ENCODE assay signal across 40 cellular contexts in genomic region chr9:137181680-137182079, GRCh38. TPM values are rescaled to one million over a fixed set of nuclear protein-coding genes. Genes with fewer than 3 reads are reported as not detected.
"Had no signal": no experiment of that assay in that cellular context is flagged by ENCODE, and none has a peak within 500 bp of the region (broad histone marks: within the 10 kb centered on the region; RNA-seq: fewer than 3 reads in every experiment).

No MANE protein-coding gene starts in this region.

- H3K27ac Mint-ChIP-seq: activated CD4-positive, alpha-beta memory T cell treated with anti-CD3 and anti-CD28 coated beads for 36 hours; activated CD4-positive, alpha-beta T cell treated with anti-CD3 and anti-CD28 coated beads for 36 hours; activated CD4-positive, alpha-beta T cell treated with anti-CD3 and anti-CD28 coated beads, Interleukin-2, amount 10 ng/mL, durations not matched to agents 24 days and 14 days; activated CD8-positive, alpha-beta memory T cell treated with anti-CD3 and anti-CD28 coated beads, Interleukin-2, amount 10 ng/mL, durations not matched to agents 7 days and 5 days; activated CD8-positive, alpha-beta T cell treated with anti-CD3 and anti-CD28 coated beads, Interleukin-2, amount 10 ng/mL, durations not matched to agents 7 days and 5 days; activated naive CD4-positive, alpha-beta T cell treated with anti-CD3 and anti-CD28 coated beads for 36 hours; activated naive CD4-positive, alpha-beta T cell treated with anti-CD3 and anti-CD28 coated beads, Interleukin-2, amount 50 U/mL, for 24 hours; activated naive CD8-positive, alpha-beta T cell treated with anti-CD3 and anti-CD28 coated beads for 36 hours; activated naive CD8-positive, alpha-beta T cell treated with anti-CD3 and anti-CD28 coated beads, Interleukin-2, amount 50 U/mL, for 24 hours; activated T-helper 1 cell treated with anti-CD3 and anti-CD28 coated beads, Interleukin-12 subunit alpha, Interleukin-12 subunit beta, Interleukin-2, Interleukin-4 antibody, amounts not matched to agents 30 ng/mL and 10 ng/mL and 1 ng/mL, durations not matched to agents 14 hours and 24 hours and 36 hours; activated T-helper 2 cell treated with anti-CD3 and anti-CD28 coated beads, Interferon-gamma antibody, Interleukin-2, Interleukin-4, amounts not matched to agents 10 μg/mL and 5 μg/mL and 100 μg/mL, durations not matched to agents 14 hours and 24 hours and 36 hours; brain; effector memory CD8-positive, alpha-beta T cell had no signal

- H3K27ac ChIP-seq: adrenal gland, ascending aorta, breast epithelium, cardiac muscle cell, coronary artery, epithelial cell of prostate, esophagus squamous epithelium had no signal

- H3K27me3 Mint-ChIP-seq: activated CD4-positive, alpha-beta memory T cell treated with anti-CD3 and anti-CD28 coated beads for 36 hours; activated CD4-positive, alpha-beta T cell treated with anti-CD3 and anti-CD28 coated beads for 36 hours; activated CD4-positive, alpha-beta T cell treated with anti-CD3 and anti-CD28 coated beads, Interleukin-2, amount 10 ng/mL, durations not matched to agents 24 days and 14 days; activated CD8-positive, alpha-beta memory T cell treated with anti-CD3 and anti-CD28 coated beads, Interleukin-2, amount 10 ng/mL, durations not matched to agents 7 days and 5 days; activated naive CD4-positive, alpha-beta T cell treated with anti-CD3 and anti-CD28 coated beads, Interleukin-2, amount 50 U/mL, for 24 hours; activated naive CD8-positive, alpha-beta T cell treated with anti-CD3 and anti-CD28 coated beads for 36 hours; activated naive CD8-positive, alpha-beta T cell treated with anti-CD3 and anti-CD28 coated beads, Interleukin-2, amount 50 U/mL, for 24 hours; brain; effector memory CD8-positive, alpha-beta T cell had no signal

- H3K36me3 Mint-ChIP-seq: activated naive CD4-positive, alpha-beta T cell treated with anti-CD3 and anti-CD28 coated beads, Interleukin-2, amount 50 U/mL, for 24 hours had no signal

- H3K4me3 Mint-ChIP-seq: activated CD4-positive, alpha-beta memory T cell treated with anti-CD3 and anti-CD28 coated beads for 36 hours; activated CD4-positive, alpha-beta T cell treated with anti-CD3 and anti-CD28 coated beads for 36 hours; activated CD4-positive, alpha-beta T cell treated with anti-CD3 and anti-CD28 coated beads, Interleukin-2, amount 10 ng/mL, durations not matched to agents 24 days and 14 days; activated CD8-positive, alpha-beta memory T cell treated with anti-CD3 and anti-CD28 coated beads, Interleukin-2, amount 10 ng/mL, durations not matched to agents 7 days and 5 days; activated CD8-positive, alpha-beta T cell treated with anti-CD3 and anti-CD28 coated beads, Interleukin-2, amount 10 ng/mL, durations not matched to agents 7 days and 5 days; activated naive CD4-positive, alpha-beta T cell treated with anti-CD3 and anti-CD28 coated beads for 36 hours; activated naive CD4-positive, alpha-beta T cell treated with anti-CD3 and anti-CD28 coated beads, Interleukin-2, amount 50 U/mL, for 24 hours; activated naive CD8-positive, alpha-beta T cell treated with anti-CD3 and anti-CD28 coated beads for 36 hours; activated naive CD8-positive, alpha-beta T cell treated with anti-CD3 and anti-CD28 coated beads, Interleukin-2, amount 50 U/mL, for 24 hours; activated T-helper 1 cell treated with anti-CD3 and anti-CD28 coated beads, Interleukin-12 subunit alpha, Interleukin-12 subunit beta, Interleukin-2, Interleukin-4 antibody, amounts not matched to agents 30 ng/mL and 10 ng/mL and 1 ng/mL, durations not matched to agents 14 hours and 24 hours and 36 hours; effector memory CD8-positive, alpha-beta T cell had no signal

- H3K9me3 Mint-ChIP-seq: activated CD4-positive, alpha-beta memory T cell treated with anti-CD3 and anti-CD28 coated beads for 36 hours; activated CD4-positive, alpha-beta T cell treated with anti-CD3 and anti-CD28 coated beads, Interleukin-2, amount 10 ng/mL, durations not matched to agents 24 days and 14 days; activated naive CD4-positive, alpha-beta T cell treated with anti-CD3 and anti-CD28 coated beads for 36 hours; activated naive CD4-positive, alpha-beta T cell treated with anti-CD3 and anti-CD28 coated beads, Interleukin-2, amount 50 U/mL, for 24 hours; activated naive CD8-positive, alpha-beta T cell treated with anti-CD3 and anti-CD28 coated beads for 36 hours; activated naive CD8-positive, alpha-beta T cell treated with anti-CD3 and anti-CD28 coated beads, Interleukin-2, amount 50 U/mL, for 24 hours; activated T-helper 1 cell treated with anti-CD3 and anti-CD28 coated beads, Interleukin-12 subunit alpha, Interleukin-12 subunit beta, Interleukin-2, Interleukin-4 antibody, amounts not matched to agents 30 ng/mL and 10 ng/mL and 1 ng/mL, durations not matched to agents 14 hours and 24 hours and 36 hours; activated T-helper 2 cell treated with anti-CD3 and anti-CD28 coated beads, Interferon-gamma antibody, Interleukin-2, Interleukin-4, amounts not matched to agents 10 μg/mL and 5 μg/mL and 100 μg/mL, durations not matched to agents 14 hours and 24 hours and 36 hours; brain; effector memory CD8-positive, alpha-beta T cell had no signal

- ATAC-seq: activated CD4-positive, alpha-beta T cell treated with anti-CD3 and anti-CD28 coated beads for 36 hours; activated CD8-positive, alpha-beta memory T cell treated with anti-CD3 and anti-CD28 coated beads, Interleukin-2, amount 10 ng/mL, durations not matched to agents 7 days and 5 days; activated CD8-positive, alpha-beta T cell treated with anti-CD3 and anti-CD28 coated beads, Interleukin-2, amount 10 ng/mL, durations not matched to agents 7 days and 5 days; activated naive CD8-positive, alpha-beta T cell treated with anti-CD3 and anti-CD28 coated beads, Interleukin-2, amount 50 U/mL, for 24 hours; effector memory CD8-positive, alpha-beta T cell had no signal

- H3K27me3 ChIP-seq: adrenal gland, ascending aorta, breast epithelium, cardiac muscle cell, esophagus squamous epithelium had no signal

- H3K4me3 ChIP-seq: adrenal gland, ascending aorta, breast epithelium, cardiac muscle cell, coronary artery, esophagus squamous epithelium had no signal

- H3K9me3 ChIP-seq: adrenal gland, ascending aorta, breast epithelium, esophagus squamous epithelium had no signal

- DNase-seq: activated CD4-positive, alpha-beta memory T cell treated with anti-CD3 and anti-CD28 coated beads for 36 hours; activated CD4-positive, alpha-beta T cell treated with anti-CD3 and anti-CD28 coated beads for 36 hours; activated CD4-positive, alpha-beta T cell treated with anti-CD3 and anti-CD28 coated beads, Interleukin-2, amount 10 ng/mL, durations not matched to agents 24 days and 14 days; activated CD4-positive, CD25-positive, alpha-beta regulatory T cell; activated CD4-positive, CD25-positive, alpha-beta regulatory T cell treated with anti-CD3 and anti-CD28 coated beads, Interleukin-2, amount 50 U/mL, for 72 hours; activated CD8-positive, alpha-beta memory T cell treated with anti-CD3 and anti-CD28 coated beads, Interleukin-2, amount 10 ng/mL, durations not matched to agents 7 days and 5 days; activated CD8-positive, alpha-beta memory T cell treated with anti-CD3 and anti-CD28 coated beads, Interleukin-2, amount 50 U/mL, for 4 hours; activated CD8-positive, alpha-beta T cell treated with anti-CD3 and anti-CD28 coated beads, Interleukin-2, amount 10 ng/mL, durations not matched to agents 7 days and 5 days; activated effector memory CD4-positive, alpha-beta T cell treated with anti-CD3 and anti-CD28 coated beads, Interleukin-2, amount 50 U/mL, for 16 hours; activated naive CD4-positive, alpha-beta T cell treated with anti-CD3 and anti-CD28 coated beads for 36 hours; activated naive CD8-positive, alpha-beta T cell treated with anti-CD3 and anti-CD28 coated beads for 36 hours; activated naive CD8-positive, alpha-beta T cell treated with anti-CD3 and anti-CD28 coated beads, Interleukin-2, amount 50 U/mL, for 24 hours; activated T-cell treated with anti-CD3 and anti-CD28 coated beads, Interleukin-2, amount 50 U/mL, for 1 hour; activated T-cell treated with anti-CD3 and anti-CD28 coated beads, Interleukin-2, amount 50 U/mL, for 48 hours; adrenal gland; amygdala; central memory CD4-positive, alpha-beta T cell; dermis blood vessel endothelial cell; effector CD4-positive, alpha-beta T cell; effector memory CD8-positive, alpha-beta T cell; esophagus squamous epithelium; head of caudate nucleus; T-helper 1 cell; T-helper 2 cell had no signal

RNA-seq across cellular contexts. Expression of gene TMEM210, which starts 9.8 kb away (rescaled TPM):
- total RNA-seq: activated CD4-positive, alpha-beta memory T cell treated with anti-CD3 and anti-CD28 coated beads for 36 hours; activated CD4-positive, alpha-beta T cell treated with anti-CD3 and anti-CD28 coated beads for 36 hours; activated CD4-positive, alpha-beta T cell treated with anti-CD3 and anti-CD28 coated beads, Interleukin-2, amount 10 ng/mL, durations not matched to agents 24 days and 14 days; activated CD8-positive, alpha-beta memory T cell treated with anti-CD3 and anti-CD28 coated beads for 36 hours; activated CD8-positive, alpha-beta memory T cell treated with anti-CD3 and anti-CD28 coated beads, Interleukin-2, amount 10 ng/mL, durations not matched to agents 7 days and 5 days; activated naive CD4-positive, alpha-beta T cell treated with anti-CD3 and anti-CD28 coated beads for 36 hours; activated naive CD8-positive, alpha-beta T cell treated with anti-CD3 and anti-CD28 coated beads for 36 hours; activated T-helper 1 cell treated with anti-CD3 and anti-CD28 coated beads, Interleukin-12 subunit alpha, Interleukin-12 subunit beta, Interleukin-2, Interleukin-4 antibody, amounts not matched to agents 30 ng/mL and 10 ng/mL and 1 ng/mL, durations not matched to agents 14 hours and 24 hours and 36 hours; activated T-helper 2 cell treated with anti-CD3 and anti-CD28 coated beads, Interferon-gamma antibody, Interleukin-2, Interleukin-4, amounts not matched to agents 10 μg/mL and 5 μg/mL and 100 μg/mL, durations not matched to agents 14 hours and 24 hours and 36 hours; adrenal gland; ascending aorta; breast epithelium; cardiac muscle cell; cerebellum; dermis blood vessel endothelial cell; endothelial cell of umbilical vein; esophagus squamous epithelium; fibroblast of lung; fibroblast of villous mesenchyme; frontal cortex had no signal
- polyA plus RNA-seq: adrenal gland, cardiac muscle cell, endothelial cell of umbilical vein, esophagus, fibroblast of lung had no signal

RNA-seq across cellular contexts. Expression of gene LRRC26, which starts 11.8 kb away (rescaled TPM):
- total RNA-seq: activated CD4-positive, alpha-beta memory T cell treated with anti-CD3 and anti-CD28 coated beads for 36 hours; activated CD4-positive, alpha-beta T cell treated with anti-CD3 and anti-CD28 coated beads for 36 hours; activated CD4-positive, alpha-beta T cell treated with anti-CD3 and anti-CD28 coated beads, Interleukin-2, amount 10 ng/mL, durations not matched to agents 24 days and 14 days; activated CD8-positive, alpha-beta memory T cell treated with anti-CD3 and anti-CD28 coated beads for 36 hours; activated CD8-positive, alpha-beta T cell treated with anti-CD3 and anti-CD28 coated beads, Interleukin-2, amount 10 ng/mL, durations not matched to agents 7 days and 5 days; activated naive CD4-positive, alpha-beta T cell treated with anti-CD3 and anti-CD28 coated beads for 36 hours; activated naive CD8-positive, alpha-beta T cell treated with anti-CD3 and anti-CD28 coated beads for 36 hours; adrenal gland; ascending aorta; cardiac muscle cell; dermis blood vessel endothelial cell; endothelial cell of umbilical vein; fibroblast of lung; fibroblast of villous mesenchyme had no signal
- polyA plus RNA-seq: adrenal gland, fibroblast of lung had no signal
